8 cellular contexts compared by ENCODE assay signal in the genomic region with DNA sequence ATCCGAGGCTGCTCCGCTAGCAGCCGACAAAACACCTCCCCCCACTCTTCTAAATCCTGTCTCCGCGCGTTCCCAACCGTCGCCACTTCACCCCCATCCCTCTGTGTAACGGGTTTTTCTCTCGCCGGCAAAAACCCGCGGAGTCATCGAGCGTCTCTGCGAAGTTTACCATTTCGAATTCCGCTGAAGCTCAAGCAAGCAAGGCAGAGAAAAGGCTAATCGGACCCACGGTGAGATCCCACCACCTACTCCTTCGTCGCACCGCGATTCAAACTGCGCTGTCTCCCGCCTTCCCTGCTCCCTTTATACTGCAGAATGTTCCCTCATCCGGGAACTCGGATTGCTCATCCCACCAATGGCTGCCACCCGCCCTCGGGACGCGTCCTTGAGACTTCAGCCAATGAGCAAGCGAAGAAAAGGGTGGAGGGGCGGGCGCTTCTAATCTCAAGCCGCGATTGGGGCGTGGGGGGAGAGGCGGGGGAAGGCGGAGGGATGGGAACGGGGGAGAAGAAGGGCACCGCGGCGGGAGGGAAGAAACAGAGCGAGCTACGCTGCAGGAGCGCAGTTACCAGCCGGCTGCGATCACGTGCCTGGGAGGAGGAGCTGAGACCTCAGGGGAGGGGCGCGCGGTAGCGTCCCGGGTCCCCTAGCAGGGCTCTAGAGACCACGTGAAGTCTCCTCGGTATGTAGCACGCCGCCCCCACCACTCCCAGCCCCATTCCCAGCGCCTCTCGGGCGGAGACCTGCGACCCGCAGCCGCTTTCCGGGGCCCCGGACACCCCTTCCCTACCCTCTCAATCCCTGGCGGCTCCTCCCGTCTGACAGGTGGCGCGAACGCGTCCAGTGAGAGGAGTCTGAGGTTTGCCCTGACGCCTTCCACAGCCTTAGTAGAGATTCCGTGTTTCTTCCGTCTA. TPM values are rescaled to one million over a fixed set of nuclear protein-coding genes. Genes with fewer than 3 reads are reported as not detected.
DNase-seq lines count a peak whose midpoint lies in the region; ATAC-seq and TF ChIP-seq lines count a peak whose summit lies in the region.

A gene (minus strand): TSS at position 277 of the 914 bp plus-strand sequence. CDS start 105 bp downstream, at position 172.

- TF ChIP-seq CTCF in GM20000 (IDR thresholded peaks at IDR 0.05; ENCODE audit: extremely low read depth, missing control alignments): no peak
- TF ChIP-seq CTCF in lung (IDR thresholded peaks at IDR 0.05; ENCODE audit: control extremely low read depth, extremely low read depth): no peak

- no peaks in the 10 kb centered on the region for H3K9me3 ChIP-seq in effector memory CD4-positive, alpha-beta T cell (ENCODE audit: control insufficient read depth, low read length)
- no peaks in the 10 kb centered on the region for H3K9me3 ChIP-seq in lung (ENCODE audit: control insufficient read depth in 2 of 2, insufficient read depth in 1 of 2, low read length in 1 of 2)

- peak within 1 kb of the TSS; percentile 68 for H3K4me3 ChIP-seq in effector memory CD4-positive, alpha-beta T cell (ENCODE audit: insufficient read depth, low read depth, low read length, poor library complexity, severe bottlenecking)
- H3K4me3 ChIP-seq in lung: peak within 1 kb of the TSS; percentile 48

- peaks cover 13% of the 10 kb centered on the region for H3K4me1 ChIP-seq in effector memory CD4-positive, alpha-beta T cell (ENCODE audit: control insufficient read depth, insufficient read depth, low read length, poor library complexity, severe bottlenecking)
- peaks cover 3 to 4% of the 10 kb centered on the region in 2 donors for H3K4me1 ChIP-seq in lung (ENCODE audit: control insufficient read depth in 2 of 2, insufficient read depth in 2 of 2, low read length in 2 of 2)

- no peaks in the 10 kb centered on the region for H3K27me3 ChIP-seq in effector memory CD4-positive, alpha-beta T cell (replicated peaks; ENCODE audit: control insufficient read depth, insufficient read depth, low read length, poor library complexity, severe bottlenecking)
- no peaks in the 10 kb centered on the region for H3K27me3 ChIP-seq in lung (ENCODE audit: control insufficient read depth, insufficient read depth)

- peak within 1 kb of the TSS; percentile 89 for H3K27ac ChIP-seq in effector memory CD4-positive, alpha-beta T cell (ENCODE audit: insufficient read depth, low read length, poor library complexity, severe bottlenecking)
- H3K27ac ChIP-seq in lung (ENCODE audit: low read depth in 1 of 2, low read length in 1 of 2): peak within 1 kb of the TSS; percentile 90 to 96

- 0 to 1% methylated on average over 75 to 76 of the region's 76 CpGs for WGBS in lung, 2 donors

- H3K36me3 ChIP-seq in effector memory CD4-positive, alpha-beta T cell (ENCODE audit: control insufficient read depth, insufficient read depth, low read length): peaks cover 6% of the 10 kb centered on the region
- H3K36me3 ChIP-seq in lung (ENCODE audit: control insufficient read depth in 2 of 2, insufficient read depth in 2 of 2, low read length in 2 of 2): no peaks in the 10 kb centered on the region

- peak; percentile 84 for ATAC-seq in lung (ENCODE audit: insufficient read depth, low FRiP score)

- DNase-seq in COLO668 (lab: John Stamatoyannopoulos, UW; ENCODE audit: unreplicated experiment) (peak; percentile 99), GM20000 (ENCODE audit: low spot score) (peak; percentile 97), HS-5 (ENCODE audit: low read depth) (peak; percentile 93), NK-92 (lab: John Stamatoyannopoulos, UW; ENCODE audit: unreplicated experiment) (peak; percentile 91), lung (ENCODE audit: low spot score) (peak; percentile 100)
- DNase-seq in activated CD8-positive, alpha-beta memory T cell treated with anti-CD3 and anti-CD28 coated beads for 1 hour (ENCODE audit: extremely low read depth in 1 of 2, low read depth in 1 of 2): peak; percentile 95 to 96
- DNase-seq in effector memory CD4-positive, alpha-beta T cell: peak; percentile 97 to 98 (median 98)
- DNase-seq in stimulated activated CD4-positive, alpha-beta T cell treated with anti-CD3 and anti-CD28 coated beads, TNF-alpha, amount 100 ng/mL, for 4 hours (ENCODE audit: low read depth in 3 of 3): peak; percentile 91 to 97 (median 97)

RNA-seq across cellular contexts. Expression of the gene that starts here (rescaled TPM):
- total RNA-seq in lung: 100 to 1,000 TPM; 110 to 156 TPM
- 100 to 1,000 TPM; 132 to 229 TPM for polyA plus RNA-seq in lung

Comparison
In these comparisons a context has a peak if more than half of its experiments do, and no peak if none do; other contexts are left out.
1. Peak in every context shown above with its lines: DNase-seq, ATAC-seq, H3K4me3 ChIP-seq and H3K27ac ChIP-seq.